ENCODE assay signal across 22 cellular contexts in genomic region chr17:17564896-17565295, GRCh38. TPM values are rescaled to one million over a fixed set of nuclear protein-coding genes. Genes with fewer than 3 reads are reported as not detected.
DNase-seq lines count a peak whose midpoint lies in the region; ATAC-seq and TF ChIP-seq lines count a peak whose summit lies in the region.
"Had no signal": no experiment of that assay in that cellular context is flagged by ENCODE, and none has a peak within 500 bp of the region (broad histone marks: within the 10 kb centered on the region; RNA-seq: fewer than 3 reads in every experiment).

No MANE protein-coding gene starts in this region.

- peak overlapping the region; percentile 32 for H3K27ac ChIP-seq in colonic mucosa
- H3K27ac ChIP-seq in lower lobe of right lung: peak overlapping the region; percentile 32
- peak overlapping the region in 2 of 3 donors; percentile 76 to 79 for H3K27ac ChIP-seq in thyroid gland
- H3K27ac ChIP-seq: SK-N-MC had no signal

- peaks cover 17% of the 10 kb centered on the region for H3K4me1 ChIP-seq in colonic mucosa
- peaks cover 63% of the 10 kb centered on the region for H3K4me1 ChIP-seq in lower lobe of right lung
- peaks cover 43 to 71% of the 10 kb centered on the region in 2 donors for H3K4me1 ChIP-seq in thyroid gland
- H3K4me1 ChIP-seq: HAP-1 had no signal

- no peak for ATAC-seq in lower lobe of right lung
- ATAC-seq in GM18873 (IDR thresholded peaks at IDR 0.05; ENCODE audit: low FRiP score, unreplicated experiment): no peak
- ATAC-seq: activated CD4-positive, alpha-beta T cell treated with anti-CD3 and anti-CD28 coated beads for 36 hours; T-helper 17 cell had no signal

- H3K36me3 ChIP-seq in colonic mucosa (no peaks in the 10 kb centered on the region), lower lobe of right lung (no peaks in the 10 kb centered on the region), thyroid gland (no peaks in the 10 kb centered on the region)
- H3K36me3 ChIP-seq: HAP-1, prostate gland had no signal

- H3K9me3 ChIP-seq in colonic mucosa (no peaks in the 10 kb centered on the region), lower lobe of right lung (no peaks in the 10 kb centered on the region), thyroid gland (no peaks in the 10 kb centered on the region)
- H3K9me3 ChIP-seq: HAP-1, prostate gland had no signal

- peak overlapping the region in 1 of 2 donors; percentile 46 for H3K9ac ChIP-seq in colonic mucosa (ENCODE audit: low read depth in 2 of 2, low read length in 2 of 2)

- H3K27me3 ChIP-seq in colonic mucosa (no peaks in the 10 kb centered on the region), lower lobe of right lung (ENCODE audit: low read depth) (no peaks in the 10 kb centered on the region), thyroid gland (no peaks in the 10 kb centered on the region)

- H3K4me3 ChIP-seq in colonic mucosa: no peak overlapping the region
- no peak overlapping the region for H3K4me3 ChIP-seq in lower lobe of right lung
- H3K4me3 ChIP-seq in thyroid gland (replicated peaks in 1 of 3): no peak overlapping the region
- H3K4me3 ChIP-seq: HAP-1, prostate gland, SK-N-MC had no signal

- intact Hi-C loops in colonic mucosa (cut with DNase I): no loop called here
- intact Hi-C loops in lower lobe of right lung (cut with DNase I): no loop called here
- intact Hi-C loops in thyroid gland (cut with DNase I): loop anchor here (5.0 kb wide), 2 partner anchors 68 to 213 kb away; partner anchors contain the start of gene RASD1

- no peak for TF ChIP-seq POLR2A in thyroid gland (IDR thresholded peaks at IDR 0.05)

- DNase-seq in NCI-H82 (lab: John Stamatoyannopoulos, UW) (peak; percentile 39), NCI-H82 treated with DMSO at 0.1 percent for 48 hours (lab: John Stamatoyannopoulos, UW; ENCODE audit: unreplicated experiment) (no peak), colonic mucosa (no peak), lower lobe of right lung (no peak), thyroid gland (no peak), GF-D8 (lab: John Stamatoyannopoulos, UW) (no peak)
- no peak for DNase-seq in activated CD8-positive, alpha-beta memory T cell treated with anti-CD3 and anti-CD28 coated beads, Interleukin-2, amount 50 U/mL, for 4 hours
- DNase-seq: activated CD4-positive, alpha-beta T cell treated with anti-CD3 and anti-CD28 coated beads for 36 hours; activated naive CD4-positive, alpha-beta T cell treated with anti-CD3 and anti-CD28 coated beads for 36 hours; activated T-cell treated with anti-CD3 and anti-CD28 coated beads, Interleukin-2, amount 50 U/mL, for 48 hours; AML-193; CD8-positive, alpha-beta memory T cell; Kasumi-1; left colon; MV-4-11; NCI-H146; RPMI8226; T-helper 17 cell had no signal

- TF ChIP-seq CTCF in colonic mucosa (IDR thresholded peaks at IDR 0.05) (no peak), lower lobe of right lung (IDR thresholded peaks at IDR 0.05) (no peak), thyroid gland (IDR thresholded peaks at IDR 0.05) (no peak)

- 87 to 97% methylated on average over 4 to 5 of the region's 5 CpGs for WGBS in thyroid gland, 2 donors

RNA-seq across cellular contexts. Expression of gene PEMT, which starts 26.6 kb away (rescaled TPM):
- total RNA-seq in colonic mucosa: 10 to 100 TPM; 16.9 to 23.8 TPM
- total RNA-seq in lower lobe of right lung: 20.1 TPM
- total RNA-seq in thyroid gland: 10 to 100 TPM; 52.5 to 76.1 (median 62.6) TPM
